Comparison of ENCODE assay signal across 27 cellular contexts in the genomic region with DNA sequence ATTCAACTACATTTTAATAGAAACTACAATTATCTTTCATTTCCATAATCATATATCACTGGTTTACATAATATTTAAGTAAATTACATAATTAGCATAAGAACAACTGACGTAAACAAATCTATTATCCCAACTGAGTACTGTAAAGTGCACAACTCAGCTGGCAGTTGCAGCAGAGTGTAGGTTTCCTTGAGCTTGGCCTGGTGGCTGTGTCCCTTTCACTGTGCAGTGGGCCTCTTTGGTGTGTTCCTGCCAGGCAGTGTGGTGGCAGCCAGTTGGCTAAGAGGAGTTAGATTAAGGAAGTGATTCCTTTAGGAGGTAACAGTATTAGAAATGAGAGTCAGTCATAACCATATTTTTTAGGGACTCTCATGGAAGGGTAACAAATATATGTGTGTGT.
"Had no signal": no experiment of that assay in that cellular context is flagged by ENCODE, and none has a peak within 500 bp of the region (broad histone marks: within the 10 kb centered on the region; RNA-seq: fewer than 3 reads in every experiment).

No MANE protein-coding gene starts in this region.

- ATAC-seq: activated CD4-positive, alpha-beta T cell treated with anti-CD3 and anti-CD28 coated beads for 36 hours; activated CD4-positive, CD25-positive, alpha-beta regulatory T cell treated with anti-CD3 and anti-CD28 coated beads, Interleukin-2, amount 50 U/mL, for 24 hours; activated naive CD4-positive, alpha-beta T cell treated with anti-CD3 and anti-CD28 coated beads, Interleukin-2, amount 50 U/mL, for 72 hours; activated T-cell treated with anti-CD3 and anti-CD28 coated beads, Interleukin-2, amount 50 U/mL, for 4 hours; body of pancreas; K562 had no signal

- DNase-seq: activated CD4-positive, alpha-beta memory T cell treated with anti-CD3 and anti-CD28 coated beads for 36 hours; activated CD4-positive, alpha-beta T cell treated with anti-CD3 and anti-CD28 coated beads for 36 hours; activated CD4-positive, alpha-beta T cell treated with anti-CD3 and anti-CD28 coated beads, Interleukin-2, amount 50 U/mL, for 1 hour; activated CD8-positive, alpha-beta memory T cell treated with anti-CD3 and anti-CD28 coated beads, Interleukin-2, amount 50 U/mL, for 4 hours; activated gamma-delta T cell treated with Interleukin-2 at 50 U/mL for 16 hours; activated naive CD4-positive, alpha-beta T cell treated with anti-CD3 and anti-CD28 coated beads for 36 hours; activated T-cell treated with anti-CD3 and anti-CD28 coated beads for 4 hours; activated T-cell treated with anti-CD3 and anti-CD28 coated beads, Interleukin-2, amount 50 U/mL, for 4 hours; adrenal gland; body of pancreas; Karpas-422; NCI-H1092 treated with DMSO at 0.1 percent for 48 hours; NCI-H1417 treated with DMSO at 0.1 percent for 48 hours; NCI-H187 treated with DMSO at 0.1 percent for 48 hours; NCI-H2081; NCI-H2171 treated with DMSO at 0.1 percent for 48 hours; NCI-H2227 treated with DMSO at 0.1 percent for 48 hours; NCI-H510A treated with DMSO at 0.1 percent for 48 hours; NCI-H526 treated with DMSO at 0.1 percent for 48 hours; NK-92 treated with Interleukin-12 subunit alpha and Interleukin-12 subunit beta, amount 100 ng/mL, for 24 hours; OCI-M1; SHP77; SJCRH30; T1000 had no signal
